In the genomic region with DNA sequence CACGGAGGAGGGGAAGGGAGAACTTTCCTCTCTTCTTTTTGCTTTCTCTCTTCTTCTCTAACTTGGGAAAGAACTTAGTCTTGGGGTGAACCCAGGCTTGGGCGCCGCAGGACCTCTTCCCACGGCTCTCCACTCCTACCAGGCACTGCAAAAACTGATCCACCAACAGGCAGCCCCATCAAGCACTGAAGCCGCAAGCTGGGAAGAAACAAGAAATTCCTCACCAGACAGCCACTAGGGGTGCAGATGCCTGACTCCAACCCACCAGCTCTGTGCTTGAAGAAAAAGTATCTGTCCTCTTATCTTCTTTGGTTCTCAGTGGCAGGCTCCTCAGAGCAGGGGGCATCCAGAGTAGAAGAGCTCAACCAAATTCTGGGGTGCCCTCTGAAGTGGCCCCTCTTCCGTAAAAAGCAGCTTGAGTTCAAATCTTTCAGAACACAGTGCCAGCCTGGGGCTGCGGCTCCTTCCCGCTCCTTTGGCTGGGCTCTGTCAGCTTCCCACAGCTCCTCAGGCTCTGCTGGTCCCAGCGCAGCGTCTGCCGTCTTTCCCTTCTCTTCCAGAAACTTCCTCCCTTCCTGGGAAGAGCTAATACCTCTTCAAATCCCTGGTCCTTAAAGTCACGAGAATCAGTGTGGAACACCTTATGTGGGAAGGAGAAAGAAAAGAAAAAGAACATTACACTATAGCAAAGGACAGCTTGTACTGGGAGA, we compare ENCODE assay signal across 10 cellular contexts. TPM values are rescaled to one million over a fixed set of nuclear protein-coding genes. Genes with fewer than 3 reads are reported as not detected.
A peak's percentile ranks its signal among the peaks of the same experiment; 100 is the strongest.
DNase-seq lines count a peak whose midpoint lies in the region; ATAC-seq and TF ChIP-seq lines count a peak whose summit lies in the region.
"Had no signal": no experiment of that assay in that cellular context is flagged by ENCODE, and none has a peak within 500 bp of the region (broad histone marks: within the 10 kb centered on the region; RNA-seq: fewer than 3 reads in every experiment).

No MANE protein-coding gene starts in this region.

- H3K9me3 ChIP-seq in hepatocyte (ENCODE audit: low read depth) = no peaks in the 10 kb centered on the region

- H3K9me2 ChIP-seq in hepatocyte (replicated peaks; ENCODE audit: insufficient read depth) = no peaks in the 10 kb centered on the region

- H3K27me3 Mint-ChIP-seq in stimulated activated naive CD8-positive, alpha-beta T cell treated with anti-CD3 and anti-CD28 coated beads, Interleukin-15, Interleukin-2, amounts not matched to agents 100 ng/mL and 50 ng/mL, for 24 hours = no peaks in the 10 kb centered on the region

- no peak overlapping the region for H3K27ac ChIP-seq in VCaP
- no peak overlapping the region for H3K27ac ChIP-seq in hepatocyte

- peaks cover 58% of the 10 kb centered on the region for H3K79me2 ChIP-seq in hepatocyte

- peaks cover 14% of the 10 kb centered on the region for H3K4me1 ChIP-seq in hepatocyte (ENCODE audit: insufficient read depth)

- WGBS in hepatocyte (ENCODE audit: low lambda C conversion rate, missing lambda C conversion rate) = 85% methylated on average over 12 of the region's 12 CpGs

- H4K20me1 ChIP-seq in hepatocyte (ENCODE audit: insufficient read depth, poor library complexity, severe bottlenecking) = no peaks in the 10 kb centered on the region

- no peaks in the 10 kb centered on the region for H3K9me3 Mint-ChIP-seq in stimulated activated naive CD8-positive, alpha-beta T cell treated with anti-CD3 and anti-CD28 coated beads, Interleukin-15, Interleukin-2, amounts not matched to agents 100 ng/mL and 50 ng/mL, for 24 hours

- no peak for DNase-seq in stimulated activated naive CD8-positive, alpha-beta T cell treated with anti-CD3 and anti-CD28 coated beads, Interleukin-15, Interleukin-2, amounts not matched to agents 100 U/mL and 50 U/mL, for 24 hours
- DNase-seq in hepatocyte (ENCODE audit: low spot score) (peak; percentile 35), DMS79 (lab: John Stamatoyannopoulos, UW) (no peak), NCI-H1930 (lab: John Stamatoyannopoulos, UW) (no peak), cerebellar nuclear complex (lab: John Stamatoyannopoulos, UW) (no peak)
- DNase-seq in stimulated activated CD4-positive, alpha-beta T cell treated with anti-CD3 and anti-CD28 coated beads, Interleukin-4, amount 100 ng/mL, for 4 hours = no peak
- DNase-seq: NCI-H774 had no signal

- H3K4me2 ChIP-seq in hepatocyte = peak overlapping the region; percentile 91

- no peaks in the 10 kb centered on the region for H3K27me3 ChIP-seq in hepatocyte

- peaks cover 37% of the 10 kb centered on the region for H3K36me3 Mint-ChIP-seq in stimulated activated naive CD8-positive, alpha-beta T cell treated with anti-CD3 and anti-CD28 coated beads, Interleukin-15, Interleukin-2, amounts not matched to agents 100 ng/mL and 50 ng/mL, for 24 hours (ENCODE audit: low read depth)

- no peak overlapping the region for H3K4me3 ChIP-seq in hepatocyte

- TF ChIP-seq CTCF in VCaP (conservative IDR thresholded peaks at IDR 0.05) (peak; percentile 58), hepatocyte (IDR thresholded peaks at IDR 0.05; ENCODE audit: poor library complexity) (peak; percentile 22)

- no peak overlapping the region for H3K27ac Mint-ChIP-seq in stimulated activated naive CD8-positive, alpha-beta T cell treated with anti-CD3 and anti-CD28 coated beads, Interleukin-15, Interleukin-2, amounts not matched to agents 100 ng/mL and 50 ng/mL, for 24 hours

- ATAC-seq in stimulated activated naive CD8-positive, alpha-beta T cell treated with anti-CD3 and anti-CD28 coated beads, Interleukin-15, Interleukin-2, amounts not matched to agents 100 U/mL and 50 U/mL, for 24 hours = no peak
- ATAC-seq: left lobe of liver had no signal

- peaks cover 72% of the 10 kb centered on the region for H3K4me1 Mint-ChIP-seq in stimulated activated naive CD8-positive, alpha-beta T cell treated with anti-CD3 and anti-CD28 coated beads, Interleukin-15, Interleukin-2, amounts not matched to agents 100 ng/mL and 50 ng/mL, for 24 hours (ENCODE audit: low read depth)

- no peak overlapping the region for H2AFZ ChIP-seq in hepatocyte

- H3K36me3 ChIP-seq in hepatocyte (replicated peaks; ENCODE audit: insufficient read depth, low read depth) = no peaks in the 10 kb centered on the region

- H3K4me3 Mint-ChIP-seq in stimulated activated naive CD8-positive, alpha-beta T cell treated with anti-CD3 and anti-CD28 coated beads, Interleukin-15, Interleukin-2, amounts not matched to agents 100 ng/mL and 50 ng/mL, for 24 hours = peak overlapping the region; percentile 96

RNA-seq across cellular contexts. Expression of a gene that starts 2.4 kb away (rescaled TPM):
- total RNA-seq in hepatocyte = 10.4 and 16.8 TPM in 2 replicates
- polyA plus RNA-seq in hepatocyte = 13.8 and 15.3 TPM in 2 replicates

RNA-seq across cellular contexts. Expression of a gene that starts 35.3 kb away (rescaled TPM):
- 45.4 and 47.5 TPM in 2 replicates for total RNA-seq in hepatocyte
- 33.3 and 33.8 TPM in 2 replicates for polyA plus RNA-seq in hepatocyte

RNA-seq across cellular contexts. Expression of a gene that starts 39.3 kb away (rescaled TPM):
- total RNA-seq in hepatocyte = not detected in 2 replicates
- 0.07 and 0.08 TPM in 2 replicates for polyA plus RNA-seq in hepatocyte
